1 cellular context compared by ENCODE assay signal in genomic region chr16:86334062-86334461, GRCh38.
TF ChIP-seq lines count a peak whose summit lies in the region.

No MANE protein-coding gene starts in this region.

TF ChIP-seq in HEK293, 187 proteins besides CTCF, POLR2A, EP300 and RAD21 (continued from another document):
- TF ChIP-seq ZNF398 (tag by site-specific recombination; IDR thresholded peaks at IDR 0.05), result peak; percentile 50; the same call in 1 of the 2 replicates
